ENCODE assay signal across 19 cellular contexts in genomic region chr7:27176962-27177794, GRCh38. TPM values are rescaled to one million over a fixed set of nuclear protein-coding genes. Genes with fewer than 3 reads are reported as not detected.
DNase-seq lines count a peak whose midpoint lies in the region; TF ChIP-seq lines count a peak whose summit lies in the region.
"Had no signal": no experiment of that assay in that cellular context is flagged by ENCODE, and none has a peak within 500 bp of the region (broad histone marks: within the 10 kb centered on the region; RNA-seq: fewer than 3 reads in every experiment).

No MANE protein-coding gene starts in this region.

- H3K4me3 ChIP-seq in AG09309 (ENCODE audit: control insufficient read depth, low read depth, low read length) (peak overlapping the region; percentile 87), foreskin fibroblast (ENCODE audit: low read depth in 1 of 2, low read length in 2 of 2) (peak overlapping the region; percentile 59 to 93), prostate gland (peak overlapping the region; percentile 61 to 80)
- H3K4me3 ChIP-seq: BLaER1, esophagus squamous epithelium had no signal

- H4K91ac ChIP-seq in H9 (ENCODE audit: insufficient read length, low read depth, low read length) = no peak overlapping the region

- H3K27ac ChIP-seq in H9 (ENCODE audit: insufficient read length, low read depth, low read length) (no peak overlapping the region), prostate gland (peak overlapping the region; percentile 96)
- H3K27ac ChIP-seq: BLaER1, esophagus squamous epithelium had no signal

- peaks cover 98% of the 10 kb centered on the region for H3K27me3 Mint-ChIP-seq in H9 (ENCODE audit: low read depth)

- H3K4me2 ChIP-seq in H9 (ENCODE audit: insufficient read depth, insufficient read length, low read length) = no peak overlapping the region
- H3K4me2 ChIP-seq: BLaER1 had no signal

- intact Hi-C loops in prostate gland (cut with DNase I) = no loop called here

- H3K23me2 ChIP-seq in H9 (ENCODE audit: insufficient read length, low read depth, low read length, poor library complexity, severe bottlenecking) = no peaks in the 10 kb centered on the region

- H3K23ac ChIP-seq in H9 (ENCODE audit: insufficient read length, low read depth, low read length) = no peak overlapping the region

- no peaks in the 10 kb centered on the region for H3K36me3 ChIP-seq in prostate gland
- H3K36me3 ChIP-seq: BLaER1, esophagus squamous epithelium had no signal

- H2AFZ ChIP-seq in H9 (ENCODE audit: low read length) = no peak overlapping the region

- H3K56ac ChIP-seq in H9 (ENCODE audit: insufficient read length, low read depth, low read length) = no peak overlapping the region

- H3K27me3 ChIP-seq in H9 (ENCODE audit: insufficient read depth, low read length) = peaks cover 98% of the 10 kb centered on the region
- H3K27me3 ChIP-seq in prostate gland (replicated peaks; ENCODE audit: insufficient read depth) = no peaks in the 10 kb centered on the region

- no peak overlapping the region for H3T11ph ChIP-seq in H9 (ENCODE audit: low read length)

- no peak for DNase-seq in AG09309 (ENCODE audit: low read depth)
- peak; percentile 20 for DNase-seq in H9
- DNase-seq in foreskin fibroblast = peak in 1 of 2 donors; percentile 71
- DNase-seq in prostate gland (ENCODE audit: low spot score) = no peak
- DNase-seq in GM10266 (ENCODE audit: extremely low spot score) = no peak
- no peak for DNase-seq in SKM-1 treated with dmso at 0.1 percent for 144 hours (lab: John Stamatoyannopoulos, UW; ENCODE audit: unreplicated experiment)
- no peak for DNase-seq in NCI-H1105 treated with DMSO at 0.1 percent for 48 hours (lab: John Stamatoyannopoulos, UW)
- DNase-seq in stimulated activated CD4-positive, alpha-beta T cell treated with anti-CD3 and anti-CD28 coated beads, Interleukin-12 subunit alpha, Interleukin-12 subunit beta, amount 100 ng/mL, for 4 hours = no peak
- DNase-seq: activated CD4-positive, alpha-beta T cell treated with anti-CD3 and anti-CD28 coated beads, Interleukin-2, amount 10 ng/mL, durations not matched to agents 7 days and 5 days; esophagus squamous epithelium; immature natural killer cell; KBM-7; NCI-H2029 had no signal

- no peak overlapping the region for H2BK120ac ChIP-seq in H9 (ENCODE audit: low read depth, low read length, poor library complexity, severe bottlenecking)

- H2BK20ac ChIP-seq in H9 (ENCODE audit: low read depth, low read length, poor library complexity, severe bottlenecking) = no peak overlapping the region

- peaks cover 3 to 9% of the 10 kb centered on the region in 2 experiments for H3K4me1 Mint-ChIP-seq in H9

- no peak overlapping the region for H2BK12ac ChIP-seq in H9 (ENCODE audit: insufficient read length, low read depth, low read length)

- no peak overlapping the region for H2AK5ac ChIP-seq in H9 (ENCODE audit: insufficient read length, low read length)

- no peak overlapping the region for H2BK5ac ChIP-seq in H9 (ENCODE audit: insufficient read length, low read length)

- H3K18ac ChIP-seq in H9 (ENCODE audit: insufficient read length, low read depth, low read length) = no peak overlapping the region

- no peak overlapping the region for H3K4ac ChIP-seq in H9 (ENCODE audit: low read depth, low read length)

- TF ChIP-seq CTCF in AG09309 (IDR thresholded peaks at IDR 0.05; ENCODE audit: control insufficient read depth, insufficient read depth, low read depth, low read length, missing control alignments) (no peak), H9 (conservative IDR thresholded peaks at IDR 0.05) (no peak), foreskin fibroblast (IDR thresholded peaks at IDR 0.05; ENCODE audit: low read depth, low read length) (no peak), prostate gland (IDR thresholded peaks at IDR 0.05) (no peak), GM10266 (IDR thresholded peaks at IDR 0.05; ENCODE audit: control insufficient read depth, insufficient read depth, low read depth, missing control alignments) (no peak)

- no peaks in the 10 kb centered on the region for H3K79me2 ChIP-seq in H9 (ENCODE audit: insufficient read depth, low read length)

- no peaks in the 10 kb centered on the region for H4K20me1 ChIP-seq in H9 (ENCODE audit: control insufficient read depth, insufficient read depth, insufficient read length)

- no peak overlapping the region for H3K14ac ChIP-seq in H9 (ENCODE audit: insufficient read depth, low read length)

- H4K8ac ChIP-seq in H9 (replicated peaks; ENCODE audit: insufficient read length, low read depth, low read length) = no peak overlapping the region

- no peak overlapping the region for H2BK15ac ChIP-seq in H9 (ENCODE audit: low read depth, low read length)

- TF ChIP-seq POLR2A in prostate gland (IDR thresholded peaks at IDR 0.05) = no peak

- H3K9me3 ChIP-seq in H9 (ENCODE audit: control insufficient read depth, low read depth, low read length) = no peaks in the 10 kb centered on the region
- no peaks in the 10 kb centered on the region for H3K9me3 ChIP-seq in prostate gland
- H3K9me3 ChIP-seq: esophagus squamous epithelium had no signal

- no peaks in the 10 kb centered on the region; a peak in 2 of 7 replicates for H3K36me3 Mint-ChIP-seq in H9 (ENCODE audit: insufficient read depth in 1 of 3, low read depth in 3 of 3)
- H3K36me3 Mint-ChIP-seq: stimulated activated effector memory CD8-positive, alpha-beta T cell treated with anti-CD3 and anti-CD28 coated beads, Interleukin-12 subunit alpha, Interleukin-12 subunit beta, amount 100 ng/mL, for 72 hours had no signal

- H3K9me3 Mint-ChIP-seq in H9 = peaks cover 4 to 13% of the 10 kb centered on the region in 2 experiments; a peak in 2 of 5 replicates
- H3K9me3 Mint-ChIP-seq: activated CD4-positive, alpha-beta T cell treated with anti-CD3 and anti-CD28 coated beads, Interleukin-2, amount 10 ng/mL, durations not matched to agents 7 days and 5 days; activated naive CD4-positive, alpha-beta T cell treated with anti-CD3 and anti-CD28 coated beads, Interleukin-2, amount 50 U/mL, for 72 hours; naive thymus-derived CD8-positive, alpha-beta T cell; stimulated activated effector memory CD8-positive, alpha-beta T cell treated with anti-CD3 and anti-CD28 coated beads, Interleukin-12 subunit alpha, Interleukin-12 subunit beta, amount 100 ng/mL, for 72 hours had no signal

- no peak overlapping the region for H3K27ac Mint-ChIP-seq in H9
- H3K27ac Mint-ChIP-seq: activated CD4-positive, alpha-beta T cell treated with anti-CD3 and anti-CD28 coated beads, Interleukin-2, amount 10 ng/mL, durations not matched to agents 7 days and 5 days; activated naive CD4-positive, alpha-beta T cell treated with anti-CD3 and anti-CD28 coated beads, Interleukin-2, amount 50 U/mL, for 72 hours; immature natural killer cell; naive thymus-derived CD8-positive, alpha-beta T cell; stimulated activated effector memory CD8-positive, alpha-beta T cell treated with anti-CD3 and anti-CD28 coated beads, Interleukin-12 subunit alpha, Interleukin-12 subunit beta, amount 100 ng/mL, for 72 hours had no signal

- no peak overlapping the region for H4K5ac ChIP-seq in H9 (ENCODE audit: insufficient read length, low read depth, low read length)

- no peak overlapping the region for H3K4me3 Mint-ChIP-seq in H9
- H3K4me3 Mint-ChIP-seq: activated CD4-positive, alpha-beta T cell treated with anti-CD3 and anti-CD28 coated beads, Interleukin-2, amount 10 ng/mL, durations not matched to agents 7 days and 5 days; immature natural killer cell; naive thymus-derived CD8-positive, alpha-beta T cell; stimulated activated effector memory CD8-positive, alpha-beta T cell treated with anti-CD3 and anti-CD28 coated beads, Interleukin-12 subunit alpha, Interleukin-12 subunit beta, amount 100 ng/mL, for 72 hours had no signal

- WGBS in H9 (ENCODE audit: extremely low coverage, insufficient read length, low lambda C conversion rate) = no CpG with 5 or more reads among the region's 22 CpGs
- 29% methylated on average over 22 of the region's 22 CpGs for WGBS in prostate gland

- no peaks in the 10 kb centered on the region for H3K4me1 ChIP-seq in H9 (ENCODE audit: insufficient read depth, low read length)
- H3K4me1 ChIP-seq in prostate gland (replicated peaks) = no peaks in the 10 kb centered on the region
- H3K4me1 ChIP-seq: BLaER1 had no signal

- no peaks in the 10 kb centered on the region for H3K79me1 ChIP-seq in H9 (ENCODE audit: insufficient read depth, low read depth, low read length, poor library complexity, severe bottlenecking)

- no peak overlapping the region for H3K9ac ChIP-seq in H9 (ENCODE audit: extremely low read depth, insufficient read length, low read length)
- H3K9ac ChIP-seq: BLaER1 had no signal

RNA-seq across cellular contexts. Expression of gene HOXA10, which starts 3.1 kb away (rescaled TPM):
- total RNA-seq in H9 (2021) (not detected in 2 replicates), prostate gland (10 to 100 TPM; 25.8 to 65.6 TPM)
- total RNA-seq: activated CD4-positive, alpha-beta T cell treated with anti-CD3 and anti-CD28 coated beads, Interleukin-2, amount 10 ng/mL, durations not matched to agents 7 days and 5 days; activated naive CD4-positive, alpha-beta T cell treated with anti-CD3 and anti-CD28 coated beads, Interleukin-2, amount 50 U/mL, for 72 hours; esophagus squamous epithelium; naive thymus-derived CD8-positive, alpha-beta T cell; T-helper 1 cell treated with Interleukin-12 subunit alpha and Interleukin-12 subunit beta and Interleukin-4 antibody, amounts not matched to agents 30 ng/mL and 1 ng/mL, for 36 hours had no signal

RNA-seq across cellular contexts. Expression of gene HOXA11, which starts 7.9 kb away (rescaled TPM):
- total RNA-seq in H9 (2021) (not detected in 2 replicates), prostate gland (1 to 10 TPM; 8.5 to 9.8 TPM)
- total RNA-seq: activated CD4-positive, alpha-beta T cell treated with anti-CD3 and anti-CD28 coated beads, Interleukin-2, amount 10 ng/mL, durations not matched to agents 7 days and 5 days; activated naive CD4-positive, alpha-beta T cell treated with anti-CD3 and anti-CD28 coated beads, Interleukin-2, amount 50 U/mL, for 72 hours; esophagus squamous epithelium; naive thymus-derived CD8-positive, alpha-beta T cell; T-helper 1 cell treated with Interleukin-12 subunit alpha and Interleukin-12 subunit beta and Interleukin-4 antibody, amounts not matched to agents 30 ng/mL and 1 ng/mL, for 36 hours had no signal

RNA-seq across cellular contexts. Expression of gene HOXA9, which starts 11.8 kb away (rescaled TPM):
- total RNA-seq in H9 (2021) = not detected in 2 replicates
- 10 to 100 TPM; 14.7 to 57.0 TPM for total RNA-seq in prostate gland
- total RNA-seq: activated CD4-positive, alpha-beta T cell treated with anti-CD3 and anti-CD28 coated beads, Interleukin-2, amount 10 ng/mL, durations not matched to agents 7 days and 5 days; activated naive CD4-positive, alpha-beta T cell treated with anti-CD3 and anti-CD28 coated beads, Interleukin-2, amount 50 U/mL, for 72 hours; naive thymus-derived CD8-positive, alpha-beta T cell; T-helper 1 cell treated with Interleukin-12 subunit alpha and Interleukin-12 subunit beta and Interleukin-4 antibody, amounts not matched to agents 30 ng/mL and 1 ng/mL, for 36 hours had no signal

RNA-seq across cellular contexts. Expression of gene HOXA7, which starts 20.7 kb away (rescaled TPM):
- total RNA-seq in H9 (2021) (not detected in 2 replicates), prostate gland (1 to 10 TPM; 2.2 to 4.6 TPM)
- total RNA-seq: activated CD4-positive, alpha-beta T cell treated with anti-CD3 and anti-CD28 coated beads, Interleukin-2, amount 10 ng/mL, durations not matched to agents 7 days and 5 days; activated naive CD4-positive, alpha-beta T cell treated with anti-CD3 and anti-CD28 coated beads, Interleukin-2, amount 50 U/mL, for 72 hours; naive thymus-derived CD8-positive, alpha-beta T cell; T-helper 1 cell treated with Interleukin-12 subunit alpha and Interleukin-12 subunit beta and Interleukin-4 antibody, amounts not matched to agents 30 ng/mL and 1 ng/mL, for 36 hours had no signal

RNA-seq across cellular contexts. Expression of gene HOXA13, which starts 22.7 kb away (rescaled TPM):
- total RNA-seq in H9 (2021) = not detected in 2 replicates
- 10 to 100 TPM; 19.1 to 50.4 TPM for total RNA-seq in prostate gland
- total RNA-seq: activated CD4-positive, alpha-beta T cell treated with anti-CD3 and anti-CD28 coated beads, Interleukin-2, amount 10 ng/mL, durations not matched to agents 7 days and 5 days; activated naive CD4-positive, alpha-beta T cell treated with anti-CD3 and anti-CD28 coated beads, Interleukin-2, amount 50 U/mL, for 72 hours; esophagus squamous epithelium; G401; naive thymus-derived CD8-positive, alpha-beta T cell; T-helper 1 cell treated with Interleukin-12 subunit alpha and Interleukin-12 subunit beta and Interleukin-4 antibody, amounts not matched to agents 30 ng/mL and 1 ng/mL, for 36 hours had no signal

Comparison
In these comparisons a context has a peak if more than half of its experiments do, and no peak if none do; other contexts are left out.
1. RNA of gene HOXA10, which starts 3.1 kb away (total RNA-seq): 25.8 to 65.6 TPM in prostate gland; not detected in H9; every median in the first group is over 10 times any median in the second.
2. RNA of gene HOXA9, which starts 11.8 kb away (total RNA-seq): 14.7 to 57.0 TPM in prostate gland; not detected in H9; every median in the first group is over 10 times any median in the second.
3. Peak in every context shown above with its lines, with median percentiles within 50 percentile points of each other: H3K4me3 ChIP-seq.